8 cellular contexts compared by ENCODE assay signal in genomic region chr10:113108180-113108835, GRCh38.
A peak's percentile ranks its signal among the peaks of the same experiment; 100 is the strongest.
DNase-seq lines count a peak whose midpoint lies in the region; ATAC-seq and TF ChIP-seq lines count a peak whose summit lies in the region.

No MANE protein-coding gene starts in this region.

- H3K27ac ChIP-seq in right atrium auricular region (no peak overlapping the region), substantia nigra (ENCODE audit: low read depth, low read length, poor library complexity, severe bottlenecking) (no peak overlapping the region)

- in situ Hi-C loops in ACHN (cut with HindIII; ENCODE audit: low pct_ligation_motif_present, low pct_unique_long_range_greater_than_20kb, low sequenced_read_pairs), result no loop called here

- H3K9me3 ChIP-seq in right atrium auricular region, result no peaks in the 10 kb centered on the region

- peak; percentile 48 for ATAC-seq in HG02973 (IDR thresholded peaks at IDR 0.05; ENCODE audit: unreplicated experiment)
- no peak for ATAC-seq in HG03521 (IDR thresholded peaks at IDR 0.05; ENCODE audit: unreplicated experiment)

- peaks cover 0 to 29% of the 10 kb centered on the region in 2 donors for H3K4me1 ChIP-seq in right atrium auricular region

- DNase-seq in ACHN (peak; percentile 38), right atrium auricular region (ENCODE audit: low spot score) (no peak), substantia nigra (lab: John Stamatoyannopoulos, UW) (peak in 32 of 49 donors; percentile 5 to 65 (median 28)), superior temporal gyrus (ENCODE audit: extremely low spot score) (no peak), NCI-H2196 (lab: John Stamatoyannopoulos, UW; ENCODE audit: unreplicated experiment) (no peak)
- peak; percentile 22 for DNase-seq in activated CD8-positive, alpha-beta memory T cell treated with anti-CD3 and anti-CD28 coated beads, Interleukin-2, amount 50 U/mL, for 4 hours

- H3K27me3 ChIP-seq in right atrium auricular region, result no peaks in the 10 kb centered on the region

- no peak overlapping the region for H3K4me3 ChIP-seq in right atrium auricular region

- peak; percentile 37 to 60 for TF ChIP-seq CTCF in right atrium auricular region (IDR thresholded peaks at IDR 0.05)

- no peaks in the 10 kb centered on the region for H3K36me3 ChIP-seq in right atrium auricular region

Comparison
In these comparisons a context has a peak if more than half of its experiments do, and no peak if none do; other contexts are left out.
1. DNase-seq: peak in ACHN (single experiment), activated CD8-positive, alpha-beta memory T cell treated with anti-CD3 and anti-CD28 coated beads, Interleukin-2, amount 50 U/mL, for 4 hours (single experiment) and substantia nigra (32 of 49); none in right atrium auricular region (single experiment), superior temporal gyrus (single experiment) and NCI-H2196 (single experiment).